Comparison of ENCODE assay signal across 8 cellular contexts in the genomic region with DNA sequence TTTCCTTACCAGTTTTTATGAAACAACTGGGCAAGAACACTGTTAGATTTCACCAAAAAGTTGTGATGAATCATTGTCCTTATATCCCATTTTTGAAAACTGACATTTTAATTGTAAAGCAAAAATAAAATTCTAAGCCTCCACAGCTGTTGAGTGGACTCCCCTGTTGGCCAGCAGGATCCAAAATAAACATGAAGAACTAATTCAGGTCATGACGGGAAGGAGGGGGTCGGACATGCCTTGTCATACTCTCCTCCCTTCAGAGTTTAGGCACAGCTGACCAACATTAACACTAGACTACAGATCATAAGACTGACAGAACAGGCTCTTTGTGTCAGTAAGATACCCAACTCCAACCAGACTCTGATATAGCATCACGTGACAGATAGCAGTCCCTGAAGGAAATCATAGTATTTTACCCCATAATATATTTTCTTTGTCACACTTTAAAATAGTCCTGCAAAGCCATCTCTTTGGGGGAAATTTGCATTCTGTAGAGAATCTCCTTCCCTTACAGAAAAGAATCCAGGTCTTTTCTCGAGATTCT. TPM values are rescaled to one million over a fixed set of nuclear protein-coding genes. Genes with fewer than 3 reads are reported as not detected.
"Had no signal": no experiment of that assay in that cellular context is flagged by ENCODE, and none has a peak within 500 bp of the region (broad histone marks: within the 10 kb centered on the region; RNA-seq: fewer than 3 reads in every experiment).

No MANE protein-coding gene starts in this region.

RNA-seq across cellular contexts. Expression of gene RSPH10B2, which starts 26.2 kb away (rescaled TPM):
- total RNA-seq: esophagus squamous epithelium, left ventricle myocardium superior, mesenteric fat pad, suprapubic skin, ureter had no signal
- polyA plus RNA-seq: immature natural killer cell, pancreas, smooth muscle cell had no signal
